In the genomic region with DNA sequence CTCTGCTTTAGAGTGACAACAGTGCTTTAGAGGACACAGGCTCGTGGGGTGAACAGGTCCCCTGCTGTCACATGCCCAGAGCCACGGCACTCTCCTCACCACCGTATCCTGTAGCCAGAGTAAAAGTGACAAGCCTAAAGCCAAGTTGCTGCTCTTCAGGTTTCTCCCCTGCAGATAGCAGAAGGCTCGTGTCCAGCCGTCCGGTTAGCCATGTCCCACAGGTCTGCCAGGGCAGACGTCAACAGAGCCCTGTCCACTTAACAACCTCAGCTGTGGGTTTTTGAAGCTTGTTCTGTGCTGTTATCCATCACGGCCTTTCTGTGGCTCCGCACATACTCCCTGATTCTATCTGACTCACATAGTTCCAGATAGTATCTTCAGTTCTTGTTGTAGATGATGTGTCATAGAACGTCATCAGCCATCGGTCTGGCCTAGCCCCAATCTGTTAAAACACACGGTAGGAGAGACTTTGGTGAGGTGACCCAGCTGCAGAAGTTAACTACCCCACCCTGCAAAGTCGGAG, we compare ENCODE assay signal across 1 cellular context.
A peak's percentile ranks its signal among the peaks of the same experiment; 100 is the strongest.
TF ChIP-seq lines count a peak whose summit lies in the region.

No MANE protein-coding gene starts in this region.

TF ChIP-seq in K562, 482 proteins besides CTCF, POLR2A, EP300 and RAD21 (continued from another document):
- TF ChIP-seq MNT (conservative IDR thresholded peaks at IDR 0.05) (no peak), BACH1 (tag; IDR thresholded peaks at IDR 0.05) (0 out of 2 replicates have a peak, but pooled peaks have one; percentile 32), FUS (optimal IDR thresholded peaks at IDR 0.05; ENCODE audit: low read depth, low read length) (no peak), KLF16 (IDR thresholded peaks at IDR 0.05) (0 out of 2 replicates have a peak, but pooled peaks have one; percentile 25), SIN3B (IDR thresholded peaks at IDR 0.05; ENCODE audit: low read depth) (no peak), TAF7 (tag; IDR thresholded peaks at IDR 0.05) (no peak), NUFIP1 (IDR thresholded peaks at IDR 0.05; ENCODE audit: partially characterized antibody) (no peak), MYC (IDR thresholded peaks at IDR 0.05; ENCODE audit: low read depth, low read length) (no peak), MYC (CRISPR knock-in tag; IDR thresholded peaks at IDR 0.05; ENCODE audit: borderline replicate concordance, low read depth) (no peak), ESRRA (IDR thresholded peaks at IDR 0.05; ENCODE audit: borderline replicate concordance, low read depth) (0 out of 2 replicates have a peak, but pooled peaks have one; percentile 12), ZNF57 (CRISPR knock-in tag; IDR thresholded peaks at IDR 0.05) (no peak), FOXK2 (conservative IDR thresholded peaks at IDR 0.05 in 1 of 2, IDR thresholded peaks at IDR 0.05 in 1 of 2; ENCODE audit: low read depth in 2 of 2) (no peak), SNRNP70 (optimal IDR thresholded peaks at IDR 0.05; ENCODE audit: low read depth, low read length) (no peak), MTF1 (CRISPR knock-in tag; IDR thresholded peaks at IDR 0.05; ENCODE audit: borderline replicate concordance) (no peak), ZNF583 (CRISPR knock-in tag; IDR thresholded peaks at IDR 0.05) (no peak), ARID3B (CRISPR knock-in tag; IDR thresholded peaks at IDR 0.05; ENCODE audit: borderline replicate concordance) (no peak), MBD1 (CRISPR knock-in tag; IDR thresholded peaks at IDR 0.05) (no peak), NEUROD1 (IDR thresholded peaks at IDR 0.05; ENCODE audit: borderline replicate concordance, low read depth, low read length, partially characterized antibody) (no peak), ATF7 (IDR thresholded peaks at IDR 0.05) (peak; percentile 58), ETV6 (IDR thresholded peaks at IDR 0.05; ENCODE audit: borderline replicate concordance in 1 of 2, low read depth in 2 of 2, low read length in 1 of 2) (no peak), ETV6 (CRISPR knock-in tag; IDR thresholded peaks at IDR 0.05; ENCODE audit: borderline replicate concordance) (no peak), MEF2A (IDR thresholded peaks at IDR 0.05; ENCODE audit: control insufficient read depth, low read depth, low read length) (no peak), CBFA2T3 (IDR thresholded peaks at IDR 0.05) (peak; percentile 62)
- TF ChIP-seq, protein P1, sequence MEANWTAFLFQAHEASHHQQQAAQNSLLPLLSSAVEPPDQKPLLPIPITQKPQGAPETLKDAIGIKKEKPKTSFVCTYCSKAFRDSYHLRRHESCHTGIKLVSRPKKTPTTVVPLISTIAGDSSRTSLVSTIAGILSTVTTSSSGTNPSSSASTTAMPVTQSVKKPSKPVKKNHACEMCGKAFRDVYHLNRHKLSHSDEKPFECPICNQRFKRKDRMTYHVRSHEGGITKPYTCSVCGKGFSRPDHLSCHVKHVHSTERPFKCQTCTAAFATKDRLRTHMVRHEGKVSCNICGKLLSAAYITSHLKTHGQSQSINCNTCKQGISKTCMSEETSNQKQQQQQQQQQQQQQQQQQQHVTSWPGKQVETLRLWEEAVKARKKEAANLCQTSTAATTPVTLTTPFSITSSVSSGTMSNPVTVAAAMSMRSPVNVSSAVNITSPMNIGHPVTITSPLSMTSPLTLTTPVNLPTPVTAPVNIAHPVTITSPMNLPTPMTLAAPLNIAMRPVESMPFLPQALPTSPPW (CRISPR knock-in tag; IDR thresholded peaks at IDR 0.05), result peak; percentile 36; the same call in 1 of the 2 replicates
